ENCODE assay signal across 7 cellular contexts in the genomic region with DNA sequence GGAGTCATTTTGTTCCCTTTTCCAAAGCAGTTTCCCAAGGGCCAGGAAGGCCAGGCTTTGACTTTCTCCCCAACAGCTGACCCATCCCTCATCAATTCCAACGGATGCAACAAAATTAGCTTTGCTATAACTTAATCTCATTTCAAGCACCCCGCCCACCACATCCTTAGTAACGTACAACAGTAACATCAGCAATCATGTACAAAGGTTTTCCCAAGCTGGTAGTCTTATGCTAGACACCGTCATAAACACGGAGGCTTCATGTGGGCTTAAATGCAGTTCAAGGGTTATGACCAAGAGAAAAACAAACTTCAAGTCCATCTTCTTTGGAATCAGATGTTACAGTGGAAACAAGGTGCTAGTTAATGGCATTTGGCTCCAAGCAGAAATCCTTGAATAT.
"Had no signal": no experiment of that assay in that cellular context is flagged by ENCODE, and none has a peak within 500 bp of the region (broad histone marks: within the 10 kb centered on the region; RNA-seq: fewer than 3 reads in every experiment).

No MANE protein-coding gene starts in this region.

- H3K27ac ChIP-seq: GM23248 had no signal

- H3K4me3 Mint-ChIP-seq: H9 had no signal

- DNase-seq: GM23248, GOT3, H9, HCEC 1CT, IMR-90, KG1 had no signal

- H3K4me3 ChIP-seq: GM23248, K562 had no signal

- H3K9me3 Mint-ChIP-seq: H9 had no signal

- ATAC-seq: K562 had no signal
